Comparison of ENCODE assay signal across 8 cellular contexts in the genomic region with DNA sequence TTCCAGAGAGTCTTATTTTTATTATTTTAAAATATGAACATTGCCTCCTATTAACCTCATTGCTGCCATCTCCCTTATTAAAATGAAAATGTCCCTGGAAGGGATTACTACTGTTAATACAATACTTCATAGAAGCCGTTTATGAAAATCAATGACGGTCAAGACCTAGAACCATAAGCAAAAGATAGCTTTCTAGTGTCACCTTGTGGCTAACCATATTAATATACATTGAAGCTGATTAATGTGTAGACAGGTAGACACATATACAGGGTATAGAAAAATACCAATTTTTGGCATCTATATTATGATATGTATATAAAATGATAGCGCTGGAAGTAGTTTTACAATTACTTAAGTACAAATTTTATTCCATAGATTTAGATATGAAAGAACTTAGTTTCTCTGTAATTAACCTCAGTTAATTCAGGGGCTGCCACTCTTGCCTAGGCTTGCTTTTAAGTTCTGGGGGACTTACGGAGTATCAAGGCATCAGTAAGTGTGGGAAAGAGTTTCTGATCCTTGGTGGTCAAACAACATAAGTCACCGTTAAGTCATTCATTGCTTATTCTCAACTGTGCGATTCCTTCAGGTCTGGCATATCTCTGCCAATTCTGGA. TPM values are rescaled to one million over a fixed set of nuclear protein-coding genes. Genes with fewer than 3 reads are reported as not detected.
DNase-seq lines count a peak whose midpoint lies in the region; ATAC-seq and TF ChIP-seq lines count a peak whose summit lies in the region.

No MANE protein-coding gene starts in this region.

- no TSS peak for BruUV-seq in Calu3 (replicated peaks; lab: Mats Ljungman, UMichigan)

- peaks cover 30% of the 10 kb centered on the region for H3K27me3 Mint-ChIP-seq in Calu3 (ENCODE audit: unreplicated experiment)

- DNase-seq in Calu3 (peak; percentile 12), left kidney (ENCODE audit: low read depth, low spot score) (peak; percentile 43), posterior vena cava (ENCODE audit: low spot score) (no peak), NCI-H187 (lab: John Stamatoyannopoulos, UW) (no peak), T-helper 9 cell (no peak)
- no peak for DNase-seq in activated CD4-positive, alpha-beta T cell treated with anti-CD3 and anti-CD28 coated beads for 1 hour

- intact Hi-C loops in Calu3 (cut with micrococcal nuclease; ENCODE audit: unreplicated experiment), result loop anchor here (1.0 to 5.0 kb wide), 4 partner anchors 64 to 514 kb away; no protein-coding TSS in a partner anchor
- intact Hi-C loops in posterior vena cava (cut with DNase I), result no loop called here

- H3K4me3 Mint-ChIP-seq in Calu3 (ENCODE audit: low read depth, unreplicated experiment), result no peak overlapping the region

- H3K27ac Mint-ChIP-seq in Calu3 (ENCODE audit: unreplicated experiment), result no peak overlapping the region

- no peaks in the 10 kb centered on the region for H3K9me3 Mint-ChIP-seq in Calu3 (ENCODE audit: low read depth, unreplicated experiment)

- peaks cover 24% of the 10 kb centered on the region for H3K4me1 Mint-ChIP-seq in Calu3 (ENCODE audit: low read depth, unreplicated experiment)

- TF ChIP-seq CTCF in Calu3 (IDR thresholded peaks at IDR 0.05; ENCODE audit: unreplicated experiment), result peak; percentile 56

- H3K36me3 Mint-ChIP-seq in Calu3 (ENCODE audit: insufficient read depth, unreplicated experiment), result peaks cover 18% of the 10 kb centered on the region

- ATAC-seq in HG03378 (IDR thresholded peaks at IDR 0.05; ENCODE audit: unreplicated experiment) (peak; percentile 35), SK-N-SH treated with all-trans-retinoic acid at 6 μM for 48 hours (peak; percentile 34)

- CTCF ChIA-PET in Calu3 (lab: Charles Lee), result interaction anchor here (0.7 to 1.8 kb wide), 7 partner anchors 10 to 515 kb away, joined by 3 to 46 read pairs (median 8); no protein-coding TSS in a partner anchor

TF ChIP-seq in SK-N-SH treated with all-trans-retinoic acid at 6 μM for 48 hours, 23 proteins besides CTCF, POLR2A, EP300 and RAD21:
- TF ChIP-seq ZNF565 (CRISPR knock-in tag; conservative IDR thresholded peaks at IDR 0.05; ENCODE audit: low read depth), result no peak
- no peak for TF ChIP-seq SNAI2 (CRISPR knock-in tag; IDR thresholded peaks at IDR 0.05)
- no peak for TF ChIP-seq TCF4 (CRISPR knock-in tag; IDR thresholded peaks at IDR 0.05; ENCODE audit: borderline replicate concordance)
- TF ChIP-seq ZNF8 (CRISPR knock-in tag; IDR thresholded peaks at IDR 0.05), result no peak
- TF ChIP-seq ISL1 (CRISPR knock-in tag; IDR thresholded peaks at IDR 0.05), result no peak
- TF ChIP-seq, protein P1, sequence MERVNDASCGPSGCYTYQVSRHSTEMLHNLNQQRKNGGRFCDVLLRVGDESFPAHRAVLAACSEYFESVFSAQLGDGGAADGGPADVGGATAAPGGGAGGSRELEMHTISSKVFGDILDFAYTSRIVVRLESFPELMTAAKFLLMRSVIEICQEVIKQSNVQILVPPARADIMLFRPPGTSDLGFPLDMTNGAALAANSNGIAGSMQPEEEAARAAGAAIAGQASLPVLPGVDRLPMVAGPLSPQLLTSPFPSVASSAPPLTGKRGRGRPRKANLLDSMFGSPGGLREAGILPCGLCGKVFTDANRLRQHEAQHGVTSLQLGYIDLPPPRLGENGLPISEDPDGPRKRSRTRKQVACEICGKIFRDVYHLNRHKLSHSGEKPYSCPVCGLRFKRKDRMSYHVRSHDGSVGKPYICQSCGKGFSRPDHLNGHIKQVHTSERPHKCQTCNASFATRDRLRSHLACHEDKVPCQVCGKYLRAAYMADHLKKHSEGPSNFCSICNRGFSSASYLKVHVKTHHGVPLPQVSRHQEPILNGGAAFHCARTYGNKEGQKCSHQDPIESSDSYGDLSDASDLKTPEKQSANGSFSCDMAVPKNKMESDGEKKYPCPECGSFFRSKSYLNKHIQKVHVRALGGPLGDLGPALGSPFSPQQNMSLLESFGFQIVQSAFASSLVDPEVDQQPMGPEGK (CRISPR knock-in tag; IDR thresholded peaks at IDR 0.05; ENCODE audit: borderline replicate concordance), result no peak
- no peak for TF ChIP-seq ZFP30 (CRISPR knock-in tag; IDR thresholded peaks at IDR 0.05)
- no peak for TF ChIP-seq ESRRG (CRISPR knock-in tag; IDR thresholded peaks at IDR 0.05)
- no peak for TF ChIP-seq ZC3H10 (CRISPR knock-in tag; IDR thresholded peaks at IDR 0.05)
- no peak for TF ChIP-seq CSDC2 (CRISPR knock-in tag; IDR thresholded peaks at IDR 0.05)
- TF ChIP-seq BACH2 (CRISPR knock-in tag; IDR thresholded peaks at IDR 0.05; ENCODE audit: borderline replicate concordance), result no peak
- no peak for TF ChIP-seq ZNF70 (CRISPR knock-in tag; IDR thresholded peaks at IDR 0.05)
- TF ChIP-seq, protein P2, sequence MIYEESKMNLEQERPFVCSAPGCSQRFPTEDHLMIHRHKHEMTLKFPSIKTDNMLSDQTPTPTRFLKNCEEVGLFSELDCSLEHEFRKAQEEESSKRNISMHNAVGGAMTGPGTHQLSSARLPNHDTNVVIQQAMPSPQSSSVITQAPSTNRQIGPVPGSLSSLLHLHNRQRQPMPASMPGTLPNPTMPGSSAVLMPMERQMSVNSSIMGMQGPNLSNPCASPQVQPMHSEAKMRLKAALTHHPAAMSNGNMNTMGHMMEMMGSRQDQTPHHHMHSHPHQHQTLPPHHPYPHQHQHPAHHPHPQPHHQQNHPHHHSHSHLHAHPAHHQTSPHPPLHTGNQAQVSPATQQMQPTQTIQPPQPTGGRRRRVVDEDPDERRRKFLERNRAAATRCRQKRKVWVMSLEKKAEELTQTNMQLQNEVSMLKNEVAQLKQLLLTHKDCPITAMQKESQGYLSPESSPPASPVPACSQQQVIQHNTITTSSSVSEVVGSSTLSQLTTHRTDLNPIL (CRISPR knock-in tag; IDR thresholded peaks at IDR 0.05; ENCODE audit: low read depth), result no peak
- TF ChIP-seq GLIS3 (CRISPR knock-in tag; IDR thresholded peaks at IDR 0.05), result no peak
TF ChIP-seq in SK-N-SH treated with all-trans-retinoic acid at 6 μM for 48 hours: peak in this region for 0.

RNA-seq across cellular contexts. Expression of a gene that starts 2.5 kb away (rescaled TPM):
- 31.1 and 31.8 TPM in 2 replicates for total RNA-seq in Calu3 (2022)
- 10 to 100 TPM; 20.9 to 23.0 TPM for total RNA-seq in posterior vena cava

RNA-seq across cellular contexts. Expression of a gene that starts 22.7 kb away (rescaled TPM):
- total RNA-seq in Calu3 (2022), result 2.8 and 3.6 TPM in 2 replicates
- total RNA-seq in posterior vena cava, result 10 to 100 TPM; 12.3 to 14.6 TPM

Comparison
In these comparisons a context has a peak if more than half of its experiments do, and no peak if none do; other contexts are left out.
1. DNase-seq: peak in Calu3 (single experiment) and left kidney (single experiment); none in posterior vena cava (single experiment), NCI-H187 (0 of 2), T-helper 9 cell (single experiment) and activated CD4-positive, alpha-beta T cell treated with anti-CD3 and anti-CD28 coated beads for 1 hour (single experiment).